In genomic region chr18:52228158-52228557, GRCh38 we compare ENCODE assay signal across 25 cellular contexts.
"Had no signal": no experiment of that assay in that cellular context is flagged by ENCODE, and none has a peak within 500 bp of the region (broad histone marks: within the 10 kb centered on the region; RNA-seq: fewer than 3 reads in every experiment).

No MANE protein-coding gene starts in this region.

- H3K4me3 Mint-ChIP-seq: activated CD4-positive, alpha-beta memory T cell treated with anti-CD3 and anti-CD28 coated beads, Interleukin-2, amount 10 ng/mL, durations not matched to agents 7 days and 5 days; activated CD4-positive, alpha-beta T cell treated with anti-CD3 and anti-CD28 coated beads for 36 hours; activated naive CD4-positive, alpha-beta T cell treated with anti-CD3 and anti-CD28 coated beads for 36 hours; activated naive CD8-positive, alpha-beta T cell; activated T-helper 17 cell treated with anti-CD3 and anti-CD28 coated beads, Interleukin-2, amount 50 U/mL, for 72 hours; brain; central memory CD8-positive, alpha-beta T cell; T-cell had no signal

- DNase-seq: activated CD4-positive, alpha-beta memory T cell treated with anti-CD3 and anti-CD28 coated beads, Interleukin-2, amount 10 ng/mL, durations not matched to agents 7 days and 5 days; activated CD4-positive, alpha-beta T cell treated with anti-CD3 and anti-CD28 coated beads for 36 hours; activated CD4-positive, alpha-beta T cell treated with anti-CD3 and anti-CD28 coated beads, Interleukin-2, amount 50 U/mL, for 1 hour; activated gamma-delta T cell; activated naive CD4-positive, alpha-beta T cell treated with anti-CD3 and anti-CD28 coated beads for 36 hours; activated T-cell treated with anti-CD3 and anti-CD28 coated beads for 4 hours; activated T-cell treated with anti-CD3 and anti-CD28 coated beads, Interleukin-2, amount 50 U/mL, for 48 hours; amygdala; NCI-H1048; NCI-H146; NCI-H187 treated with DMSO at 0.1 percent for 48 hours; NCI-H2081 treated with DMSO at 0.1 percent for 48 hours; NCI-H226; NCI-H526; NCI-H82; OCI-M1; RPMI8226; T-cell; T-helper 2 cell had no signal

- H3K27me3 Mint-ChIP-seq: activated CD4-positive, alpha-beta memory T cell treated with anti-CD3 and anti-CD28 coated beads, Interleukin-2, amount 10 ng/mL, durations not matched to agents 7 days and 5 days; activated CD4-positive, alpha-beta T cell treated with anti-CD3 and anti-CD28 coated beads for 36 hours; activated naive CD8-positive, alpha-beta T cell; activated T-helper 17 cell treated with anti-CD3 and anti-CD28 coated beads, Interleukin-2, amount 50 U/mL, for 72 hours; central memory CD8-positive, alpha-beta T cell; T-cell had no signal

- H3K4me1 Mint-ChIP-seq: activated CD4-positive, alpha-beta memory T cell treated with anti-CD3 and anti-CD28 coated beads, Interleukin-2, amount 10 ng/mL, durations not matched to agents 7 days and 5 days; activated CD4-positive, alpha-beta T cell treated with anti-CD3 and anti-CD28 coated beads for 36 hours; activated T-helper 17 cell treated with anti-CD3 and anti-CD28 coated beads, Interleukin-2, amount 50 U/mL, for 72 hours; brain; central memory CD8-positive, alpha-beta T cell; T-cell had no signal

- H3K27ac ChIP-seq: SK-N-MC, VCaP had no signal

- H3K27ac Mint-ChIP-seq: activated CD4-positive, alpha-beta memory T cell treated with anti-CD3 and anti-CD28 coated beads, Interleukin-2, amount 10 ng/mL, durations not matched to agents 7 days and 5 days; activated CD4-positive, alpha-beta T cell treated with anti-CD3 and anti-CD28 coated beads for 36 hours; activated naive CD4-positive, alpha-beta T cell treated with anti-CD3 and anti-CD28 coated beads for 36 hours; activated naive CD8-positive, alpha-beta T cell; activated T-helper 17 cell treated with anti-CD3 and anti-CD28 coated beads, Interleukin-2, amount 50 U/mL, for 72 hours; brain; T-cell had no signal

- H3K36me3 Mint-ChIP-seq: activated naive CD8-positive, alpha-beta T cell; brain; T-cell had no signal

- H3K9me3 Mint-ChIP-seq: activated CD4-positive, alpha-beta memory T cell treated with anti-CD3 and anti-CD28 coated beads, Interleukin-2, amount 10 ng/mL, durations not matched to agents 7 days and 5 days; activated naive CD4-positive, alpha-beta T cell treated with anti-CD3 and anti-CD28 coated beads for 36 hours had no signal

- H3K4me3 ChIP-seq: SK-N-MC had no signal
